ENCODE assay signal across 12 cellular contexts in genomic region chr17:57259817-57260216, GRCh38. TPM values are rescaled to one million over a fixed set of nuclear protein-coding genes. Genes with fewer than 3 reads are reported as not detected.
DNase-seq lines count a peak whose midpoint lies in the region; ATAC-seq and TF ChIP-seq lines count a peak whose summit lies in the region.
"Had no signal": no experiment of that assay in that cellular context is flagged by ENCODE, and none has a peak within 500 bp of the region (broad histone marks: within the 10 kb centered on the region; RNA-seq: fewer than 3 reads in every experiment).

No MANE protein-coding gene starts in this region.

- peaks cover 81% of the 10 kb centered on the region for H3K36me3 ChIP-seq in OCI-LY1 (ENCODE audit: insufficient read depth, low read length)

- peaks cover 24% of the 10 kb centered on the region for H3K36me3 Mint-ChIP-seq in activated naive CD8-positive, alpha-beta T cell
- H3K36me3 Mint-ChIP-seq in activated naive CD8-positive, alpha-beta T cell treated with anti-CD3 and anti-CD28 coated beads for 36 hours = peaks cover 52% of the 10 kb centered on the region
- H3K36me3 Mint-ChIP-seq in stimulated activated effector memory CD8-positive, alpha-beta T cell treated with anti-CD3 and anti-CD28 coated beads, Interleukin-12 subunit alpha, Interleukin-12 subunit beta, amount 100 ng/mL, for 72 hours = peaks cover 75% of the 10 kb centered on the region

- no peaks in the 10 kb centered on the region for H3K9me2 ChIP-seq in OCI-LY1 (ENCODE audit: low read depth, low read length)

- H3K27me3 ChIP-seq in OCI-LY1 (ENCODE audit: insufficient read depth, low read length) = no peaks in the 10 kb centered on the region
- H3K27me3 ChIP-seq: Peyer's patch had no signal

- no peak for DNase-seq in activated naive CD8-positive, alpha-beta T cell treated with anti-CD3 and anti-CD28 coated beads for 36 hours
- no peak for DNase-seq in epithelial cell of proximal tubule (ENCODE audit: low read depth)
- no peak for DNase-seq in stimulated activated effector memory CD8-positive, alpha-beta T cell treated with anti-CD3 and anti-CD28 coated beads, Interleukin-12 subunit alpha, Interleukin-12 subunit beta, amount 100 ng/mL, for 72 hours (ENCODE audit: low spot score in 2 of 2)
- DNase-seq in NCI-H1417 treated with DMSO at 0.1 percent for 48 hours (lab: John Stamatoyannopoulos, UW) = no peak
- no peak for DNase-seq in middle frontal gyrus (ENCODE audit: extremely low spot score, low spot score)
- DNase-seq: activated gamma-delta T cell, midbrain, NCI-H1092, Peyer's patch had no signal

- H3K4me1 ChIP-seq in OCI-LY1 (ENCODE audit: insufficient read depth, low read length, severe bottlenecking) = peaks cover 57% of the 10 kb centered on the region

- H3K4me3 ChIP-seq in OCI-LY1 (ENCODE audit: low read depth, low read length, poor library complexity, severe bottlenecking) = peak overlapping the region; percentile 87
- H3K4me3 ChIP-seq in epithelial cell of proximal tubule (ENCODE audit: low read depth, low read length) = peak overlapping the region; percentile 80
- H3K4me3 ChIP-seq: Peyer's patch had no signal

- no peaks in the 10 kb centered on the region for H3K27me3 Mint-ChIP-seq in activated naive CD8-positive, alpha-beta T cell
- H3K27me3 Mint-ChIP-seq in activated naive CD8-positive, alpha-beta T cell treated with anti-CD3 and anti-CD28 coated beads for 36 hours = no peaks in the 10 kb centered on the region

- no peaks in the 10 kb centered on the region; the same call in 1 of the 2 replicates for H4K20me1 ChIP-seq in OCI-LY1 (ENCODE audit: insufficient read depth, low read length)

- no peak overlapping the region for H3K27ac Mint-ChIP-seq in activated naive CD8-positive, alpha-beta T cell
- no peak overlapping the region for H3K27ac Mint-ChIP-seq in activated naive CD8-positive, alpha-beta T cell treated with anti-CD3 and anti-CD28 coated beads for 36 hours
- H3K27ac Mint-ChIP-seq in stimulated activated effector memory CD8-positive, alpha-beta T cell treated with anti-CD3 and anti-CD28 coated beads, Interleukin-12 subunit alpha, Interleukin-12 subunit beta, amount 100 ng/mL, for 72 hours = no peak overlapping the region

- peaks cover 80% of the 10 kb centered on the region for H3K79me2 ChIP-seq in OCI-LY1 (ENCODE audit: insufficient read depth, low read length)

- H2AFZ ChIP-seq in OCI-LY1 (ENCODE audit: low read length) = no peak overlapping the region

- H3K27ac ChIP-seq in OCI-LY1 (ENCODE audit: low read depth, low read length, poor library complexity, severe bottlenecking) = peak overlapping the region; percentile 91
- H3K27ac ChIP-seq: Peyer's patch had no signal

- H3K9me3 ChIP-seq in OCI-LY1 (ENCODE audit: low read length) = no peaks in the 10 kb centered on the region
- H3K9me3 ChIP-seq: Peyer's patch had no signal

- H3K9me3 Mint-ChIP-seq in activated naive CD8-positive, alpha-beta T cell (ENCODE audit: low read depth) = no peaks in the 10 kb centered on the region
- no peaks in the 10 kb centered on the region for H3K9me3 Mint-ChIP-seq in activated naive CD8-positive, alpha-beta T cell treated with anti-CD3 and anti-CD28 coated beads for 36 hours
- no peaks in the 10 kb centered on the region for H3K9me3 Mint-ChIP-seq in stimulated activated effector memory CD8-positive, alpha-beta T cell treated with anti-CD3 and anti-CD28 coated beads, Interleukin-12 subunit alpha, Interleukin-12 subunit beta, amount 100 ng/mL, for 72 hours

- peak overlapping the region; percentile 97 for H3K9ac ChIP-seq in OCI-LY1 (ENCODE audit: low read length)

- no peaks in the 10 kb centered on the region for H3F3A ChIP-seq in OCI-LY1 (ENCODE audit: insufficient read depth, low read length)

- peak overlapping the region; percentile 87 for H3K4me3 Mint-ChIP-seq in activated naive CD8-positive, alpha-beta T cell
- H3K4me3 Mint-ChIP-seq in activated naive CD8-positive, alpha-beta T cell treated with anti-CD3 and anti-CD28 coated beads for 36 hours = no peak overlapping the region
- H3K4me3 Mint-ChIP-seq in stimulated activated effector memory CD8-positive, alpha-beta T cell treated with anti-CD3 and anti-CD28 coated beads, Interleukin-12 subunit alpha, Interleukin-12 subunit beta, amount 100 ng/mL, for 72 hours = peak overlapping the region; percentile 91

- ATAC-seq in stimulated activated effector memory CD8-positive, alpha-beta T cell treated with anti-CD3 and anti-CD28 coated beads, Interleukin-12 subunit alpha, Interleukin-12 subunit beta, amount 100 ng/mL, for 72 hours = no peak
- no peak for ATAC-seq in HG02981 (IDR thresholded peaks at IDR 0.05; ENCODE audit: unreplicated experiment)

- H3K4me2 ChIP-seq in OCI-LY1 (ENCODE audit: low read length) = peak overlapping the region; percentile 92

- TF ChIP-seq CTCF in OCI-LY1 (IDR thresholded peaks at IDR 0.05; ENCODE audit: low read length) (no peak), epithelial cell of proximal tubule (conservative IDR thresholded peaks at IDR 0.05; ENCODE audit: low read depth, low read length) (no peak)

- peaks cover 72% of the 10 kb centered on the region for H3K4me1 Mint-ChIP-seq in activated naive CD8-positive, alpha-beta T cell (ENCODE audit: low read depth)
- H3K4me1 Mint-ChIP-seq in activated naive CD8-positive, alpha-beta T cell treated with anti-CD3 and anti-CD28 coated beads for 36 hours = peaks cover 69% of the 10 kb centered on the region
- peaks cover 47% of the 10 kb centered on the region for H3K4me1 Mint-ChIP-seq in stimulated activated effector memory CD8-positive, alpha-beta T cell treated with anti-CD3 and anti-CD28 coated beads, Interleukin-12 subunit alpha, Interleukin-12 subunit beta, amount 100 ng/mL, for 72 hours

RNA-seq across cellular contexts. Expression of gene MSI2, which starts 3.5 kb away (rescaled TPM):
- total RNA-seq in activated naive CD8-positive, alpha-beta T cell treated with anti-CD3 and anti-CD28 coated beads for 36 hours = 10 to 100 TPM; 48.0 to 49.4 TPM
- 26.3 and 26.6 TPM in 2 replicates for total RNA-seq in epithelial cell of proximal tubule
